In genomic region chr12:109573029-109573913, GRCh38 we compare ENCODE assay signal across 8 cellular contexts. TPM values are rescaled to one million over a fixed set of nuclear protein-coding genes. Genes with fewer than 3 reads are reported as not detected.
A peak's percentile ranks its signal among the peaks of the same experiment; 100 is the strongest.
DNase-seq lines count a peak whose midpoint lies in the region; ATAC-seq, FAIRE-seq and TF ChIP-seq lines count a peak whose summit lies in the region.

TSS of gene MMAB (minus strand) at chr12:109573504. CDS start at chr12:109573480, 24 bp downstream.
TSS of gene MVK (plus strand) at chr12:109573794. CDS start at chr12:109574823, 1,029 bp downstream.

- H4K20me1 ChIP-seq in OCI-LY7 (ENCODE audit: insufficient read depth, low read length): no peaks in the 10 kb centered on the region
- H4K20me1 ChIP-seq in endothelial cell of umbilical vein (replicated peaks; ENCODE audit: control insufficient read depth, extremely low read depth, insufficient read depth, low read length): no peaks in the 10 kb centered on the region

- H3K9me2 ChIP-seq in OCI-LY7 (ENCODE audit: insufficient read depth, low read length): no peaks in the 10 kb centered on the region

- TF ChIP-seq POLR2A in endothelial cell of umbilical vein (IDR thresholded peaks at IDR 0.05; ENCODE audit: low read depth, low read length): peak; percentile 73

- peaks cover 17% of the 10 kb centered on the region for H3K4me1 ChIP-seq in OCI-LY7 (ENCODE audit: insufficient read depth, low read length, poor library complexity, severe bottlenecking)
- peaks cover 16% of the 10 kb centered on the region for H3K4me1 ChIP-seq in endothelial cell of umbilical vein (ENCODE audit: control insufficient read depth, extremely low read depth, insufficient read depth, low read length)

- peak within 1 kb of the TSS; percentile 65 for H3K27ac ChIP-seq in OCI-LY7 (ENCODE audit: low read depth, low read length, poor library complexity, severe bottlenecking)
- H3K27ac ChIP-seq in endothelial cell of umbilical vein (ENCODE audit: insufficient read depth, low read depth, low read length): peak within 1 kb of the TSS; percentile 42

- H3K27me3 ChIP-seq in endothelial cell of umbilical vein (ENCODE audit: control insufficient read depth in 2 of 2, insufficient read depth in 2 of 2, low read length in 2 of 2): no peaks in the 10 kb centered on the region

- peak; percentile 90 for ATAC-seq in GM21526 (IDR thresholded peaks at IDR 0.05; ENCODE audit: low FRiP score, unreplicated experiment)

- H3K9ac ChIP-seq in endothelial cell of umbilical vein (replicated peaks; ENCODE audit: extremely low read depth, insufficient read depth, low read length): peak within 1 kb of the TSS; percentile 45

- POLR2A ChIA-PET in OCI-LY7 (lab: Charles Lee): interaction anchor here (0.6 to 2.1 kb wide), 11 partner anchors 8 to 418 kb away, joined by 3 to 14 read pairs (median 3); no protein-coding TSS in a partner anchor
- POLR2A ChIA-PET in endothelial cell of umbilical vein (lab: Charles Lee): interaction anchor here (1.1 to 1.3 kb wide), 2 partner anchors 13 to 25 kb away, joined by 3 read pairs; no protein-coding TSS in a partner anchor

- H2AFZ ChIP-seq in OCI-LY7 (ENCODE audit: low read length): peak within 1 kb of the TSS; percentile 93
- H2AFZ ChIP-seq in endothelial cell of umbilical vein (ENCODE audit: low read depth, low read length): peak within 1 kb of the TSS; percentile 66

- H3K79me2 ChIP-seq in OCI-LY7 (ENCODE audit: insufficient read depth, low read depth, low read length) (peaks cover 4% of the 10 kb centered on the region; the same call in 1 of the 2 replicates), endothelial cell of umbilical vein (ENCODE audit: control insufficient read depth, insufficient read depth, low read length) (peaks cover 6% of the 10 kb centered on the region)

- H3K4me2 ChIP-seq in OCI-LY7 (ENCODE audit: low read length): peak within 1 kb of the TSS; percentile 98
- peak within 1 kb of the TSS; percentile 84 for H3K4me2 ChIP-seq in endothelial cell of umbilical vein (ENCODE audit: insufficient read depth, low read length)

- TF ChIP-seq CTCF in D721Med (IDR thresholded peaks at IDR 0.05; ENCODE audit: insufficient read depth, missing control alignments) (no peak), OCI-LY7 (conservative IDR thresholded peaks at IDR 0.05; ENCODE audit: low read length) (no peak), endothelial cell of umbilical vein (IDR thresholded peaks at IDR 0.05; ENCODE audit: extremely low read depth in 1 of 2, insufficient read depth in 1 of 2, low read depth in 1 of 2, low read length in 2 of 2) (no peak)

- H3K9me1 ChIP-seq in endothelial cell of umbilical vein (replicated peaks; ENCODE audit: control insufficient read depth, extremely low read depth, insufficient read depth, low read length): no peaks in the 10 kb centered on the region

- FAIRE-seq in D721Med (lab: Jason Lieb, UNC): no peak
- peak; percentile 98 for FAIRE-seq in endothelial cell of umbilical vein (lab: Jason Lieb, UNC)

- H3K4me3 ChIP-seq in OCI-LY7 (ENCODE audit: low read depth, low read length, poor library complexity, severe bottlenecking): peak within 1 kb of the TSS; percentile 75
- peak within 1 kb of the TSS; percentile 27 to 83 (median 82) for H3K4me3 ChIP-seq in endothelial cell of umbilical vein (replicated peaks in 1 of 3; ENCODE audit: insufficient read depth in 1 of 3, low read depth in 1 of 3, low read length in 3 of 3)

- DNase-seq in D721Med (ENCODE audit: insufficient read length, low spot score) (peak; percentile 97), HuH-7.5 (ENCODE audit: low spot score) (peak; percentile 99), OCI-LY7 (ENCODE audit: low spot score) (peak; percentile 99), activated T-cell treated with anti-CD3 and anti-CD28 coated beads for 1 hour (ENCODE audit: low read depth) (peak; percentile 95), endothelial cell of umbilical vein (ENCODE audit: low read depth, low spot score) (peak; percentile 99), midbrain (lab: John Stamatoyannopoulos, UW) (peak; percentile 100)
- DNase-seq in stimulated activated CD8-positive, alpha-beta memory T cell treated with anti-CD3 and anti-CD28 coated beads, Interleukin-2, amount 100 ng/mL, for 1 hour (ENCODE audit: low read depth in 2 of 2): peak; percentile 94 to 95

- no peaks in the 10 kb centered on the region for H3K9me3 ChIP-seq in OCI-LY7 (ENCODE audit: low read length)
- no peaks in the 10 kb centered on the region for H3K9me3 ChIP-seq in endothelial cell of umbilical vein (replicated peaks; ENCODE audit: control insufficient read depth, insufficient read depth, low read length)

- CTCF ChIA-PET in OCI-LY7 (lab: Charles Lee; ENCODE audit: unreplicated experiment) (interaction anchor here (0.5 kb wide), 1 partner anchor 35 kb away, joined by 3 read pairs; no protein-coding TSS in a partner anchor), endothelial cell of umbilical vein (lab: Charles Lee) (interaction anchor here (0.7 to 4.2 kb wide), 12 partner anchors 13 to 272 kb away, joined by 3 to 37 read pairs (median 6); no protein-coding TSS in a partner anchor)

- intact Hi-C loops in OCI-LY7 (cut with micrococcal nuclease; ENCODE audit: unreplicated experiment) (no loop called here), endothelial cell of umbilical vein (cut with micrococcal nuclease) (loop anchor here (1.0 to 10.0 kb wide), 5 partner anchors 54 to 202 kb away; partner anchors contain the start of genes FAM222A, KCTD10 and UBE3B)

- BruUV-seq in OCI-LY7 (replicated peaks; lab: Mats Ljungman, UMichigan): no TSS peak
- TSS peak; percentile 80 for BruUV-seq in endothelial cell of umbilical vein (replicated peaks; lab: Mats Ljungman, UMichigan)

- H3K36me3 ChIP-seq in OCI-LY7 (ENCODE audit: insufficient read depth, low read length) (peaks cover 39% of the 10 kb centered on the region), endothelial cell of umbilical vein (ENCODE audit: control insufficient read depth in 2 of 2, extremely low read depth in 1 of 2, insufficient read depth in 2 of 2, low read length in 2 of 2) (peaks cover 2 to 16% of the 10 kb centered on the region in 2 experiments)

- dilution Hi-C loops in endothelial cell of umbilical vein (cut with MboI; ENCODE audit: extremely low pct_ligation_motif_present, low sequenced_read_pairs): no loop called here

TF ChIP-seq in endothelial cell of umbilical vein, 7 proteins besides CTCF, POLR2A, EP300 and RAD21:
- TF ChIP-seq EZH2 (IDR thresholded peaks at IDR 0.05; ENCODE audit: borderline replicate concordance, low read depth, low read length, severe bottlenecking) (no peak), JUN (IDR thresholded peaks at IDR 0.05; ENCODE audit: borderline replicate concordance, insufficient read depth, insufficient read length, low read depth) (no peak), POLR2AphosphoS5 (IDR thresholded peaks at IDR 0.05; ENCODE audit: insufficient read depth, low read depth, low read length) (peak; percentile 52), MYC (IDR thresholded peaks at IDR 0.05; ENCODE audit: low read depth, low read length) (peak; percentile 83)
- TF ChIP-seq, protein P1, sequence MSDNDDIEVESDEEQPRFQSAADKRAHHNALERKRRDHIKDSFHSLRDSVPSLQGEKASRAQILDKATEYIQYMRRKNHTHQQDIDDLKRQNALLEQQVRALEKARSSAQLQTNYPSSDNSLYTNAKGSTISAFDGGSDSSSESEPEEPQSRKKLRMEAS (IDR thresholded peaks at IDR 0.05; ENCODE audit: insufficient read depth, insufficient read length): peak; percentile 90

RNA-seq across cellular contexts. Expression of gene MMAB, which starts in this region (rescaled TPM):
- total RNA-seq in OCI-LY7 (2014; rRNA removed; shearing (Covaris generic)): 44.1 and 59.8 TPM in 2 replicates
- total RNA-seq in OCI-LY7 (2022): 90.0 and 93.0 TPM in 2 replicates
- 45.9 and 46.0 TPM in 2 replicates for total RNA-seq in endothelial cell of umbilical vein
- 37.5 and 39.1 TPM in 2 replicates for polyA plus RNA-seq in endothelial cell of umbilical vein
- polyA plus RNA-seq in endothelial cell of umbilical vein (2011; cell fraction: cytosol; rRNA removed): 38.8 and 43.7 TPM in 2 replicates
- polyA plus RNA-seq in endothelial cell of umbilical vein (2011; cell fraction: nucleus; rRNA removed): 40.1 and 41.0 TPM in 2 replicates
- polyA plus RNA-seq in endothelial cell of umbilical vein (2012): 30.8 and 32.7 TPM in 2 replicates
- 23.7 and 28.6 TPM in 2 replicates for polyA minus RNA-seq in endothelial cell of umbilical vein
- polyA minus RNA-seq in endothelial cell of umbilical vein (2011; cell fraction: cytosol; rRNA and poly(A)+ RNA removed): 32.5 TPM
- polyA minus RNA-seq in endothelial cell of umbilical vein (2011; cell fraction: nucleus; rRNA and poly(A)+ RNA removed): 10.3 and 11.3 TPM in 2 replicates

RNA-seq across cellular contexts. Expression of gene MVK, which starts in this region (rescaled TPM):
- total RNA-seq in OCI-LY7 (2014; rRNA removed; shearing (Covaris generic)): 20.0 and 27.0 TPM in 2 replicates
- 35.2 and 47.4 TPM in 2 replicates for total RNA-seq in OCI-LY7 (2022)
- total RNA-seq in endothelial cell of umbilical vein: 40.3 and 42.6 TPM in 2 replicates
- polyA plus RNA-seq in endothelial cell of umbilical vein: 32.6 and 39.3 TPM in 2 replicates
- polyA plus RNA-seq in endothelial cell of umbilical vein (2011; cell fraction: cytosol; rRNA removed): 24.2 and 26.5 TPM in 2 replicates
- 30.3 and 30.8 TPM in 2 replicates for polyA plus RNA-seq in endothelial cell of umbilical vein (2011; cell fraction: nucleus; rRNA removed)
- polyA plus RNA-seq in endothelial cell of umbilical vein (2012): 14.9 and 15.0 TPM in 2 replicates
- polyA minus RNA-seq in endothelial cell of umbilical vein: 19.5 and 22.6 TPM in 2 replicates
- 8.3 TPM for polyA minus RNA-seq in endothelial cell of umbilical vein (2011; cell fraction: cytosol; rRNA and poly(A)+ RNA removed)
- 7.4 and 7.8 TPM in 2 replicates for polyA minus RNA-seq in endothelial cell of umbilical vein (2011; cell fraction: nucleus; rRNA and poly(A)+ RNA removed)

Comparison
In these comparisons a context has a peak if more than half of its experiments do, and no peak if none do; other contexts are left out.
1. Peak in every context shown above with its lines: DNase-seq, ATAC-seq, H3K4me3 ChIP-seq and H3K27ac ChIP-seq.